Comparison of ENCODE assay signal across 12 cellular contexts in genomic region chr1:65795311-65795710, GRCh38. TPM values are rescaled to one million over a fixed set of nuclear protein-coding genes. Genes with fewer than 3 reads are reported as not detected.
DNase-seq lines count a peak whose midpoint lies in the region; TF ChIP-seq lines count a peak whose summit lies in the region.
"Had no signal": no experiment of that assay in that cellular context is flagged by ENCODE, and none has a peak within 500 bp of the region (broad histone marks: within the 10 kb centered on the region; RNA-seq: fewer than 3 reads in every experiment).

No MANE protein-coding gene starts in this region.

- H3K4me1 Mint-ChIP-seq in activated T-cell treated with anti-CD3 and anti-CD28 coated beads, Interleukin-2, amount 50 U/mL, for 24 hours (ENCODE audit: low read depth), result no peaks in the 10 kb centered on the region

- intact Hi-C loops in dorsolateral prefrontal cortex (cut with DNase I), result no loop called here

- H3K36me3 Mint-ChIP-seq in activated T-cell treated with anti-CD3 and anti-CD28 coated beads, Interleukin-2, amount 50 U/mL, for 24 hours (ENCODE audit: low read depth), result no peaks in the 10 kb centered on the region

- no peak overlapping the region for H3K4me3 Mint-ChIP-seq in activated T-cell treated with anti-CD3 and anti-CD28 coated beads, Interleukin-2, amount 50 U/mL, for 24 hours
- H3K4me3 Mint-ChIP-seq: CD4-positive, alpha-beta T cell; GM23338 had no signal

- peaks cover 0 to 44% (median 13%) of the 10 kb centered on the region in 45 donors for H3K27me3 ChIP-seq in dorsolateral prefrontal cortex

- H3K27ac Mint-ChIP-seq in activated T-cell treated with anti-CD3 and anti-CD28 coated beads, Interleukin-2, amount 50 U/mL, for 24 hours, result no peak overlapping the region
- H3K27ac Mint-ChIP-seq: CD4-positive, alpha-beta T cell; GM23338 had no signal

- no peaks in the 10 kb centered on the region for H3K9me3 Mint-ChIP-seq in activated T-cell treated with anti-CD3 and anti-CD28 coated beads, Interleukin-2, amount 50 U/mL, for 24 hours
- H3K9me3 Mint-ChIP-seq: CD4-positive, alpha-beta T cell; GM23338 had no signal

- peaks cover 56% of the 10 kb centered on the region for H3K27me3 Mint-ChIP-seq in activated T-cell treated with anti-CD3 and anti-CD28 coated beads, Interleukin-2, amount 50 U/mL, for 24 hours

- TF ChIP-seq CTCF in dorsolateral prefrontal cortex (IDR thresholded peaks at IDR 0.05 in 54 of 56, conservative IDR thresholded peaks at IDR 0.05 in 2 of 56; ENCODE audit: low read depth in 1 of 56, partially characterized antibody in 56 of 56), result no peak

- H3K4me3 ChIP-seq in dorsolateral prefrontal cortex, result no peak overlapping the region
- H3K4me3 ChIP-seq: GM23338 had no signal

- peak; percentile 21 to 29 for DNase-seq in SHP77 (lab: John Stamatoyannopoulos, UW)
- DNase-seq in SHP77 treated with DMSO at 0.1 percent for 48 hours (lab: John Stamatoyannopoulos, UW), result no peak
- DNase-seq in GM04503 (ENCODE audit: low read depth), result peak; percentile 64
- peak; percentile 44 for DNase-seq in RPMI7951 (ENCODE audit: low read depth)
- no peak for DNase-seq in dorsolateral prefrontal cortex
- DNase-seq in activated T-cell treated with anti-CD3 and anti-CD28 coated beads, Interleukin-2, amount 50 U/mL, for 24 hours, result no peak
- DNase-seq in COLO668 (lab: John Stamatoyannopoulos, UW; ENCODE audit: unreplicated experiment), result no peak
- DNase-seq: CD4-positive, alpha-beta T cell; DND-41; H7; KBM-7 had no signal

- no peak overlapping the region for H3K27ac ChIP-seq in dorsolateral prefrontal cortex

RNA-seq across cellular contexts. Expression of gene PDE4B, which starts 2.6 kb away (rescaled TPM):
- total RNA-seq in RPMI7951 (2014; rRNA removed; shearing (Covaris generic)), result 5.4 and 9.0 TPM in 2 replicates
- 100 to 1,000 TPM in 71 of 120 experiments, 10 to 100 TPM in 49; 62.1 to 245 (median 107) TPM for total RNA-seq in dorsolateral prefrontal cortex

Comparison
In these comparisons a context has a peak if more than half of its experiments do, and no peak if none do; other contexts are left out.
1. DNase-seq: peak in SHP77 (2 of 2), GM04503 (single experiment) and RPMI7951 (single experiment); none in SHP77 treated with DMSO at 0.1 percent for 48 hours (single experiment), dorsolateral prefrontal cortex (0 of 10), activated T-cell treated with anti-CD3 and anti-CD28 coated beads, Interleukin-2, amount 50 U/mL, for 24 hours (single experiment) and COLO668 (single experiment).